In genomic region chr14:32224731-32225377, GRCh38 we compare ENCODE assay signal across 8 cellular contexts. TPM values are rescaled to one million over a fixed set of nuclear protein-coding genes. Genes with fewer than 3 reads are reported as not detected.
DNase-seq lines count a peak whose midpoint lies in the region; ATAC-seq and TF ChIP-seq lines count a peak whose summit lies in the region.

No MANE protein-coding gene starts in this region.

- peaks cover 8% of the 10 kb centered on the region for H3K27me3 Mint-ChIP-seq in activated T-cell treated with anti-CD3 and anti-CD28 coated beads, Interleukin-2, amount 50 U/mL, for 24 hours

- DNase-seq in activated T-cell treated with anti-CD3 and anti-CD28 coated beads for 48 hours (ENCODE audit: low read depth) (peak; percentile 18), NCI-H2107 treated with DMSO at 0.1 percent for 48 hours (lab: John Stamatoyannopoulos, UW; ENCODE audit: unreplicated experiment) (peak; percentile 64), ascending aorta (ENCODE audit: low spot score in 2 of 2) (no peak), islet precursor cell (peak; percentile 79), tibial artery (peak in 1 of 2 donors; percentile 70)
- DNase-seq in activated T-cell treated with anti-CD3 and anti-CD28 coated beads, Interleukin-2, amount 50 U/mL, for 24 hours, result no peak

- TF ChIP-seq CTCF in ascending aorta (IDR thresholded peaks at IDR 0.05), result peak in 2 of 3 experiments; percentile 21 to 37
- peak; percentile 25 to 34 for TF ChIP-seq CTCF in tibial artery (IDR thresholded peaks at IDR 0.05)

- H3K4me3 ChIP-seq in ascending aorta (no peak overlapping the region), tibial artery (no peak overlapping the region)

- intact Hi-C loops in ascending aorta (cut with DNase I), result no loop called here
- intact Hi-C loops in tibial artery (cut with DNase I; ENCODE audit: low total_unique reads), result no loop called here

- H3K36me3 ChIP-seq in ascending aorta, result no peaks in the 10 kb centered on the region
- H3K36me3 ChIP-seq in tibial artery, result no peaks in the 10 kb centered on the region

- peaks cover 2% of the 10 kb centered on the region for H3K4me1 Mint-ChIP-seq in activated T-cell treated with anti-CD3 and anti-CD28 coated beads, Interleukin-2, amount 50 U/mL, for 24 hours (ENCODE audit: low read depth)

- H3K4me1 ChIP-seq in ascending aorta (peaks cover 0 to 2% of the 10 kb centered on the region in 2 donors), tibial artery (peaks cover 0 to 23% (median 0%) of the 10 kb centered on the region in 4 donors)

- no peaks in the 10 kb centered on the region for H3K36me3 Mint-ChIP-seq in activated T-cell treated with anti-CD3 and anti-CD28 coated beads, Interleukin-2, amount 50 U/mL, for 24 hours (ENCODE audit: low read depth)

- no peak overlapping the region for H3K4me3 Mint-ChIP-seq in activated T-cell treated with anti-CD3 and anti-CD28 coated beads, Interleukin-2, amount 50 U/mL, for 24 hours

- H3K27me3 ChIP-seq in ascending aorta (no peaks in the 10 kb centered on the region), tibial artery (no peaks in the 10 kb centered on the region)

- no peaks in the 10 kb centered on the region for H3K9me3 ChIP-seq in ascending aorta
- H3K9me3 ChIP-seq in tibial artery, result no peaks in the 10 kb centered on the region

- H3K27ac Mint-ChIP-seq in activated T-cell treated with anti-CD3 and anti-CD28 coated beads, Interleukin-2, amount 50 U/mL, for 24 hours, result no peak overlapping the region

- H3K27ac ChIP-seq in ascending aorta, result no peak overlapping the region
- peak overlapping the region; percentile 20 to 53 for H3K27ac ChIP-seq in tibial artery

- no peak for ATAC-seq in HG02840 (IDR thresholded peaks at IDR 0.05; ENCODE audit: low FRiP score, unreplicated experiment)
- ATAC-seq in HG02678 (IDR thresholded peaks at IDR 0.05; ENCODE audit: unreplicated experiment), result no peak

- no peaks in the 10 kb centered on the region for H3K9me3 Mint-ChIP-seq in activated T-cell treated with anti-CD3 and anti-CD28 coated beads, Interleukin-2, amount 50 U/mL, for 24 hours

RNA-seq across cellular contexts. Expression of gene RNU6-8, which starts 21.8 kb away (rescaled TPM):
- total RNA-seq in ascending aorta, result not detected

RNA-seq across cellular contexts. Expression of gene RNU6-7, which starts 23.0 kb away (rescaled TPM):
- total RNA-seq in ascending aorta, result not detected

Comparison
In these comparisons a context has a peak if more than half of its experiments do, and no peak if none do; other contexts are left out.
1. DNase-seq: peak in activated T-cell treated with anti-CD3 and anti-CD28 coated beads for 48 hours (single experiment), NCI-H2107 treated with DMSO at 0.1 percent for 48 hours (single experiment) and islet precursor cell (single experiment); none in activated T-cell treated with anti-CD3 and anti-CD28 coated beads, Interleukin-2, amount 50 U/mL, for 24 hours (single experiment) and ascending aorta (0 of 2).
2. H3K27ac ChIP-seq: peak in tibial artery (2 of 2); none in ascending aorta (0 of 2).